ENCODE assay signal across 24 cellular contexts in the genomic region with DNA sequence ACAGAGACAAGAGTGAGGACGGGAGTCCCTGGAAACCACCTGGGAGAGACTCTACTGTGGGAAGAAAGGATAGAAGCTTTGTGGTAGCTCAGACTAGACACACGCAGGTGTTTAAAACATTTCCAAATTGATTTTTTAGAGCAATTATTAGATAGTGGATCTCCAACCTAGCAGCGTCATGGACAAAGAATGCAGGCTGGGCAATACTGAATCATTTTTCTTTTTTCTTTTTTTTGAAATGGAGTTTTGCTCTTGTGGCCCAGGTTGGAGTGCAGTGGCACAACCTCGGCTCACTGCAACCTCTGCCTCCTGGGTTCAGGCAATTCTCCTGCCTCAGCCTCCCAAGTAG. TPM values are rescaled to one million over a fixed set of nuclear protein-coding genes. Genes with fewer than 3 reads are reported as not detected.
A peak's percentile ranks its signal among the peaks of the same experiment; 100 is the strongest.
DNase-seq lines count a peak whose midpoint lies in the region; ATAC-seq and TF ChIP-seq lines count a peak whose summit lies in the region.
"Had no signal": no experiment of that assay in that cellular context is flagged by ENCODE, and none has a peak within 500 bp of the region (broad histone marks: within the 10 kb centered on the region; RNA-seq: fewer than 3 reads in every experiment).

No MANE protein-coding gene starts in this region.

- POLR2A ChIA-PET in CD4-positive, alpha-beta T cell (lab: Charles Lee): no interaction called here
- POLR2A ChIA-PET in CD8-positive, alpha-beta T cell (lab: Charles Lee): no interaction called here

- peaks cover 14% of the 10 kb centered on the region for H3K4me1 Mint-ChIP-seq in CD4-positive, alpha-beta T cell (ENCODE audit: low read depth)
- H3K4me1 Mint-ChIP-seq in CD8-positive, alpha-beta T cell (ENCODE audit: low read depth): peaks cover 6% of the 10 kb centered on the region
- H3K4me1 Mint-ChIP-seq in progenitor cell of endocrine pancreas (ENCODE audit: low read depth): peaks cover 3% of the 10 kb centered on the region

- 33 to 45% methylated on average over 4 of the region's 4 CpGs for WGBS in body of pancreas, 2 donors

- H3K27ac ChIP-seq in CD4-positive, alpha-beta T cell (ENCODE audit: low read depth, low read length): no peak overlapping the region
- H3K27ac ChIP-seq in CD8-positive, alpha-beta T cell (ENCODE audit: low read depth, low read length): no peak overlapping the region
- H3K27ac ChIP-seq in body of pancreas: peak overlapping the region; percentile 54 to 84 (median 71)
- H3K27ac ChIP-seq: SK-N-MC had no signal

- H3K9me3 ChIP-seq in CD4-positive, alpha-beta T cell (ENCODE audit: control insufficient read depth, low read length): no peaks in the 10 kb centered on the region
- no peaks in the 10 kb centered on the region for H3K9me3 ChIP-seq in CD8-positive, alpha-beta T cell (ENCODE audit: low read length)
- H3K9me3 ChIP-seq in body of pancreas: no peaks in the 10 kb centered on the region
- H3K9me3 ChIP-seq: MG63 had no signal

- DNase-seq in CD4-positive, alpha-beta T cell: no peak
- DNase-seq in CD8-positive, alpha-beta T cell: no peak
- DNase-seq in body of pancreas (no peak), progenitor cell of endocrine pancreas (ENCODE audit: low spot score, unreplicated experiment) (no peak), NCI-H748 treated with DMSO at 0.1 percent for 48 hours (lab: John Stamatoyannopoulos, UW) (no peak)
- no peak for DNase-seq in activated CD4-positive, alpha-beta T cell treated with anti-CD3 and anti-CD28 coated beads, Interleukin-2, amount 50 U/mL, for 1 hour
- DNase-seq: C1 segment of cervical spinal cord, HCEC 1CT, IMR-90, KG1, MG63, NCI-H1105 treated with DMSO at 0.1 percent for 48 hours, NCI-H146, NCI-H1930, NCI-H2107, NCI-H446 treated with DMSO at 0.1 percent for 48 hours, NCI-H526, RPMI8226, SIG-M5 had no signal

- no peak for TF ChIP-seq CTCF in CD4-positive, alpha-beta T cell (IDR thresholded peaks at IDR 0.05)
- TF ChIP-seq CTCF in CD8-positive, alpha-beta T cell (IDR thresholded peaks at IDR 0.05): no peak
- TF ChIP-seq CTCF in body of pancreas (IDR thresholded peaks at IDR 0.05) (no peak), progenitor cell of endocrine pancreas (IDR thresholded peaks at IDR 0.05; ENCODE audit: unreplicated experiment) (no peak)

- H3K36me3 ChIP-seq in CD8-positive, alpha-beta T cell (ENCODE audit: insufficient read depth, low read length): peaks cover 33% of the 10 kb centered on the region
- no peaks in the 10 kb centered on the region for H3K36me3 ChIP-seq in body of pancreas (replicated peaks in 1 of 2; ENCODE audit: insufficient read depth in 1 of 2, low read depth in 2 of 2)
- H3K36me3 ChIP-seq: MG63 had no signal

- H3K4me3 Mint-ChIP-seq in CD4-positive, alpha-beta T cell: no peak overlapping the region
- H3K4me3 Mint-ChIP-seq in CD8-positive, alpha-beta T cell: no peak overlapping the region
- H3K4me3 Mint-ChIP-seq in progenitor cell of endocrine pancreas (ENCODE audit: low read depth): no peak overlapping the region
- H3K4me3 Mint-ChIP-seq: GM23338 had no signal

- intact Hi-C loops in CD4-positive, alpha-beta T cell (cut with DNase I, micrococcal nuclease): no loop called here
- intact Hi-C loops in CD8-positive, alpha-beta T cell (cut with DNase I, micrococcal nuclease): no loop called here
- intact Hi-C loops in body of pancreas (cut with DNase I): no loop called here

- TF ChIP-seq POLR2A in body of pancreas (IDR thresholded peaks at IDR 0.05): no peak

- no peak overlapping the region for H3K4me3 ChIP-seq in CD8-positive, alpha-beta T cell (ENCODE audit: low read depth, low read length)
- H3K4me3 ChIP-seq in body of pancreas: no peak overlapping the region
- H3K4me3 ChIP-seq: GM23338, MG63, SK-N-MC had no signal

- no peaks in the 10 kb centered on the region for H3K27me3 ChIP-seq in CD4-positive, alpha-beta T cell (ENCODE audit: control insufficient read depth, insufficient read depth, low read length)
- no peaks in the 10 kb centered on the region for H3K27me3 ChIP-seq in CD8-positive, alpha-beta T cell (ENCODE audit: insufficient read depth, low read length)
- H3K27me3 ChIP-seq in body of pancreas: no peaks in the 10 kb centered on the region
- H3K27me3 ChIP-seq: MG63 had no signal

- no peaks in the 10 kb centered on the region for H3K9me3 Mint-ChIP-seq in CD4-positive, alpha-beta T cell
- no peaks in the 10 kb centered on the region for H3K9me3 Mint-ChIP-seq in CD8-positive, alpha-beta T cell
- H3K9me3 Mint-ChIP-seq in progenitor cell of endocrine pancreas (ENCODE audit: low read depth): no peaks in the 10 kb centered on the region
- H3K9me3 Mint-ChIP-seq: GM23338 had no signal

- CTCF ChIA-PET in CD4-positive, alpha-beta T cell (lab: Charles Lee): interaction anchor here (1.2 kb wide), 1 partner anchor 34 kb away, joined by 3 read pairs; no protein-coding TSS in a partner anchor
- CTCF ChIA-PET in CD8-positive, alpha-beta T cell (lab: Charles Lee): interaction anchor here (3.0 kb wide), 1 partner anchor 77 kb away, joined by 15 read pairs; no protein-coding TSS in a partner anchor

- H3K27ac Mint-ChIP-seq in CD4-positive, alpha-beta T cell: peak overlapping the region; percentile 79
- peak overlapping the region; percentile 72 for H3K27ac Mint-ChIP-seq in CD8-positive, alpha-beta T cell
- H3K27ac Mint-ChIP-seq in progenitor cell of endocrine pancreas: peak overlapping the region; percentile 9
- H3K27ac Mint-ChIP-seq: GM23338 had no signal

- no peak for ATAC-seq in CD4-positive, alpha-beta T cell (ENCODE audit: poor library complexity)
- ATAC-seq in CD8-positive, alpha-beta T cell: no peak
- peak; percentile 62 for ATAC-seq in body of pancreas
- no peak for ATAC-seq in GM19467 (IDR thresholded peaks at IDR 0.05; ENCODE audit: unreplicated experiment)
- ATAC-seq: GM23338 had no signal

- H3K36me3 Mint-ChIP-seq in CD4-positive, alpha-beta T cell (ENCODE audit: low read depth): peaks cover 71% of the 10 kb centered on the region
- H3K36me3 Mint-ChIP-seq in CD8-positive, alpha-beta T cell: peaks cover 79% of the 10 kb centered on the region
- no peaks in the 10 kb centered on the region for H3K36me3 Mint-ChIP-seq in progenitor cell of endocrine pancreas (ENCODE audit: insufficient read depth)

- no peaks in the 10 kb centered on the region for H3K27me3 Mint-ChIP-seq in CD4-positive, alpha-beta T cell
- H3K27me3 Mint-ChIP-seq in CD8-positive, alpha-beta T cell (ENCODE audit: low read depth): no peaks in the 10 kb centered on the region
- peaks cover 12% of the 10 kb centered on the region for H3K27me3 Mint-ChIP-seq in progenitor cell of endocrine pancreas

- no peaks in the 10 kb centered on the region for H3K4me1 ChIP-seq in CD8-positive, alpha-beta T cell (ENCODE audit: insufficient read depth, low read length)
- H3K4me1 ChIP-seq in body of pancreas: peaks cover 20% of the 10 kb centered on the region

RNA-seq across cellular contexts. Expression of gene GPR132, which starts 13.1 kb away (rescaled TPM):
- total RNA-seq in CD4-positive, alpha-beta T cell: 10 to 100 TPM; 64.4 to 66.7 TPM
- total RNA-seq in CD8-positive, alpha-beta T cell: 100 to 1,000 TPM in 1 of 2 experiments, 10 to 100 TPM in 1; 91.8 to 101 TPM
- total RNA-seq in body of pancreas (1 to 10 TPM in 1 of 2 donors, not detected in 1; 1.0 TPM), progenitor cell of endocrine pancreas (0.57 and 0.69 TPM in 2 replicates)
- total RNA-seq: A673, G401 had no signal

RNA-seq across cellular contexts. Expression of gene CDCA4, which starts 31.2 kb away (rescaled TPM):
- 10 to 100 TPM; 17.7 to 18.8 TPM for total RNA-seq in CD4-positive, alpha-beta T cell
- total RNA-seq in CD8-positive, alpha-beta T cell: 10 to 100 TPM; 20.2 to 22.9 TPM
- 1 to 10 TPM; 2.6 to 4.7 TPM for total RNA-seq in body of pancreas
- total RNA-seq in progenitor cell of endocrine pancreas: 21.5 and 22.9 TPM in 2 replicates

Comparison
In these comparisons a context has a peak if more than half of its experiments do, and no peak if none do; other contexts are left out.
1. H3K27ac ChIP-seq: peak in body of pancreas (4 of 4); none in CD4-positive, alpha-beta T cell (single experiment) and CD8-positive, alpha-beta T cell (single experiment).
2. H3K27ac Mint-ChIP-seq: peak in every context shown above with its lines; median percentile 79 in CD4-positive, alpha-beta T cell; 72 in CD8-positive, alpha-beta T cell; 9 in progenitor cell of endocrine pancreas.
3. RNA of gene GPR132, which starts 13.1 kb away (total RNA-seq): 91.8 to 101 TPM in CD8-positive, alpha-beta T cell and 64.4 to 66.7 TPM in CD4-positive, alpha-beta T cell; 1.0 TPM in body of pancreas and 0.57 to 0.69 TPM in progenitor cell of endocrine pancreas; every median in the first group is over 10 times any median in the second.